ENCODE assay signal across 1 cellular context in genomic region chr6:34867484-34867883, GRCh38.
TF ChIP-seq lines count a peak whose summit lies in the region.

No MANE protein-coding gene starts in this region.

TF ChIP-seq in GM23338, 12 proteins besides CTCF, POLR2A, EP300 and RAD21 (continued from another document):
- TF ChIP-seq, protein P1, sequence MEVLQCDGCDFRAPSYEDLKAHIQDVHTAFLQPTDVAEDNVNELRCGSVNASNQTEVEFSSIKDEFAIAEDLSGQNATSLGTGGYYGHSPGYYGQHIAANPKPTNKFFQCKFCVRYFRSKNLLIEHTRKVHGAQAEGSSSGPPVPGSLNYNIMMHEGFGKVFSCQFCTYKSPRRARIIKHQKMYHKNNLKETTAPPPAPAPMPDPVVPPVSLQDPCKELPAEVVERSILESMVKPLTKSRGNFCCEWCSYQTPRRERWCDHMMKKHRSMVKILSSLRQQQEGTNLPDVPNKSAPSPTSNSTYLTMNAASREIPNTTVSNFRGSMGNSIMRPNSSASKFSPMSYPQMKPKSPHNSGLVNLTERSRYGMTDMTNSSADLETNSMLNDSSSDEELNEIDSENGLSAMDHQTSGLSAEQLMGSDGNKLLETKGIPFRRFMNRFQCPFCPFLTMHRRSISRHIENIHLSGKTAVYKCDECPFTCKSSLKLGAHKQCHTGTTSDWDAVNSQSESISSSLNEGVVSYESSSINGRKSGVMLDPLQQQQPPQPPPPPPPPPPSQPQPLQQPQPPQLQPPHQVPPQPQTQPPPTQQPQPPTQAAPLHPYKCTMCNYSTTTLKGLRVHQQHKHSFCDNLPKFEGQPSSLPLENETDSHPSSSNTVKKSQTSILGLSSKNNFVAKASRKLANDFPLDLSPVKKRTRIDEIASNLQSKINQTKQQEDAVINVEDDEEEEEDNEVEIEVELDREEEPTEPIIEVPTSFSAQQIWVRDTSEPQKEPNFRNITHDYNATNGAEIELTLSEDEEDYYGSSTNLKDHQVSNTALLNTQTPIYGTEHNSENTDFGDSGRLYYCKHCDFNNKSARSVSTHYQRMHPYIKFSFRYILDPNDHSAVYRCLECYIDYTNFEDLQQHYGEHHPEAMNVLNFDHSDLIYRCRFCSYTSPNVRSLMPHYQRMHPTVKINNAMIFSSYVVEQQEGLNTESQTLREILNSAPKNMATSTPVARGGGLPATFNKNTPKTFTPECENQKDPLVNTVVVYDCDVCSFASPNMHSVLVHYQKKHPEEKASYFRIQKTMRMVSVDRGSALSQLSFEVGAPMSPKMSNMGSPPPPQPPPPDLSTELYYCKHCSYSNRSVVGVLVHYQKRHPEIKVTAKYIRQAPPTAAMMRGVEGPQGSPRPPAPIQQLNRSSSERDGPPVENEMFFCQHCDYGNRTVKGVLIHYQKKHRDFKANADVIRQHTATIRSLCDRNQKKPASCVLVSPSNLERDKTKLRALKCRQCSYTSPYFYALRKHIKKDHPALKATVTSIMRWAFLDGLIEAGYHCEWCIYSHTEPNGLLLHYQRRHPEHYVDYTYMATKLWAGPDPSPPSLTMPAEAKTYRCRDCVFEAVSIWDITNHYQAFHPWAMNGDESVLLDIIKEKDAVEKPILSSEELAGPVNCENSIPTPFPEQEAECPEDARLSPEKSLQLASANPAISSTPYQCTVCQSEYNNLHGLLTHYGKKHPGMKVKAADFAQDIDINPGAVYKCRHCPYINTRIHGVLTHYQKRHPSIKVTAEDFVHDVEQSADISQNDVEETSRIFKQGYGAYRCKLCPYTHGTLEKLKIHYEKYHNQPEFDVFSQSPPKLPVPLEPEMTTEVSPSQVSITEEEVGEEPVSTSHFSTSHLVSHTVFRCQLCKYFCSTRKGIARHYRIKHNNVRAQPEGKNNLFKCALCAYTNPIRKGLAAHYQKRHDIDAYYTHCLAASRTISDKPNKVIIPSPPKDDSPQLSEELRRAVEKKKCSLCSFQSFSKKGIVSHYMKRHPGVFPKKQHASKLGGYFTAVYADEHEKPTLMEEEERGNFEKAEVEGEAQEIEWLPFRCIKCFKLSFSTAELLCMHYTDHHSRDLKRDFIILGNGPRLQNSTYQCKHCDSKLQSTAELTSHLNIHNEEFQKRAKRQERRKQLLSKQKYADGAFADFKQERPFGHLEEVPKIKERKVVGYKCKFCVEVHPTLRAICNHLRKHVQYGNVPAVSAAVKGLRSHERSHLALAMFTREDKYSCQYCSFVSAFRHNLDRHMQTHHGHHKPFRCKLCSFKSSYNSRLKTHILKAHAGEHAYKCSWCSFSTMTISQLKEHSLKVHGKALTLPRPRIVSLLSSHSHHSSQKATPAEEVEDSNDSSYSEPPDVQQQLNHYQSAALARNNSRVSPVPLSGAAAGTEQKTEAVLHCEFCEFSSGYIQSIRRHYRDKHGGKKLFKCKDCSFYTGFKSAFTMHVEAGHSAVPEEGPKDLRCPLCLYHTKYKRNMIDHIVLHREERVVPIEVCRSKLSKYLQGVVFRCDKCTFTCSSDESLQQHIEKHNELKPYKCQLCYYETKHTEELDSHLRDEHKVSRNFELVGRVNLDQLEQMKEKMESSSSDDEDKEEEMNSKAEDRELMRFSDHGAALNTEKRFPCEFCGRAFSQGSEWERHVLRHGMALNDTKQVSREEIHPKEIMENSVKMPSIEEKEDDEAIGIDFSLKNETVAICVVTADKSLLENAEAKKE (CRISPR knock-in tag; IDR thresholded peaks at IDR 0.05), result no peak
- no peak for TF ChIP-seq JUNB (IDR thresholded peaks at IDR 0.05; ENCODE audit: unreplicated experiment)
- no peak for TF ChIP-seq ZNF331 (CRISPR knock-in tag; IDR thresholded peaks at IDR 0.05; ENCODE audit: low read depth)
- TF ChIP-seq NANOG (IDR thresholded peaks at IDR 0.05; ENCODE audit: borderline replicate concordance), result no peak
